8 cellular contexts compared by ENCODE assay signal in the genomic region with DNA sequence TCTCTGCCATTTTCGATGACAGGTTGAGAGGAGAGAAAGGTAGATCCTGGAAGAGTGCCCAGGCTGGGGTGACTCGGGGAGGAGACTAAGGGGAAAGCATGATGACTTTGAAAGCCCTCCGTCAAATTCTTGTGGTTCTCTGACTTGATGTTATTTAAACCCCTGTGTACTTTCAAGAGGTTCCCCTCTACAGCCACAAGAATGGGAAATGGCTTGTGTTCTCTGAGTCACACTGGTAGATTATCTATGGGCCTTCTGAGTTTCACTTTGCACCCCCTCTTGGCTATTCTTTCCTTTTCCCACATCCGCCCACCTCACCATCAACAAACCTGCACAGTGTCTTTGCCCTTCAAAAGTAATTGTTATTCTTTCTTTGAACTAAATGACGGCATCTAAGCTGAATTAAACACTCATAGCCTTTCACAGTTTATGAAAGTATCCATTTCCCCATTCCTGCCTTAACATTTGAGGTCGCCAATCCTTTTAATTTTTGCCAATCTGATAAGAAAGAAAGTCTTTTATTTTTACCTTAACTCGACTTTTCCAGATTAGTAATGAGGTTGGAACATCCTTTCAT. TPM values are rescaled to one million over a fixed set of nuclear protein-coding genes. Genes with fewer than 3 reads are reported as not detected.
DNase-seq lines count a peak whose midpoint lies in the region; ATAC-seq and TF ChIP-seq lines count a peak whose summit lies in the region.

No MANE protein-coding gene starts in this region.

- no peaks in the 10 kb centered on the region for H3K79me2 ChIP-seq in DOHH2 (ENCODE audit: control insufficient read depth, low read length)

- H3K4me2 ChIP-seq in DOHH2 (ENCODE audit: low read length): peak overlapping the region; percentile 10; the same call in 1 of the 2 replicates

- H3K36me3 ChIP-seq in DOHH2 (ENCODE audit: control insufficient read depth, low read length) (no peaks in the 10 kb centered on the region), HAP-1 (replicated peaks) (no peaks in the 10 kb centered on the region)

- H3K4me1 ChIP-seq in DOHH2 (ENCODE audit: control insufficient read depth, low read length) (peaks cover 37% of the 10 kb centered on the region), HAP-1 (no peaks in the 10 kb centered on the region)

- DNase-seq in LHCN-M2 (ENCODE audit: low read depth) (peak; percentile 96), epithelial cell of prostate (ENCODE audit: low read depth, low spot score) (peak; percentile 81), DMS114 treated with DMSO at 0.1 percent for 48 hours (lab: John Stamatoyannopoulos, UW; ENCODE audit: unreplicated experiment) (no peak), HAP-1 (ENCODE audit: low spot score in 2 of 2) (no peak)
- peak; percentile 81 for DNase-seq in activated CD4-positive, alpha-beta T cell treated with anti-CD3 and anti-CD28 coated beads, Interleukin-2, amount 10 ng/mL, durations not matched to agents 7 days and 5 days
- DNase-seq in stimulated activated CD8-positive, alpha-beta memory T cell treated with anti-CD3 and anti-CD28 coated beads, Interleukin-15, amount 100 ng/mL, for 48 hours (ENCODE audit: low read depth in 2 of 2): peak; percentile 60 to 74

- peak overlapping the region; percentile 91 for H3K27ac Mint-ChIP-seq in activated CD4-positive, alpha-beta T cell treated with anti-CD3 and anti-CD28 coated beads, Interleukin-2, amount 10 ng/mL, durations not matched to agents 7 days and 5 days

- H3K27me3 Mint-ChIP-seq in activated CD4-positive, alpha-beta T cell treated with anti-CD3 and anti-CD28 coated beads, Interleukin-2, amount 10 ng/mL, durations not matched to agents 7 days and 5 days: no peaks in the 10 kb centered on the region

- POLR2A ChIA-PET in activated CD4-positive, alpha-beta T cell treated with anti-CD3 and anti-CD28 coated beads, Interleukin-2, amount 10 ng/mL, durations not matched to agents 7 days and 5 days (lab: Charles Lee): no interaction called here

- in situ Hi-C loops in HAP-1 (cut with MboI; ENCODE audit: low sequenced_read_pairs): no loop called here

- H3K4me1 Mint-ChIP-seq in activated CD4-positive, alpha-beta T cell treated with anti-CD3 and anti-CD28 coated beads, Interleukin-2, amount 10 ng/mL, durations not matched to agents 7 days and 5 days: peaks cover 53% of the 10 kb centered on the region

- peaks cover 2% of the 10 kb centered on the region; the same call in 1 of the 2 replicates for H3K27me3 ChIP-seq in DOHH2 (ENCODE audit: control insufficient read depth, low read length)
- H3K27me3 ChIP-seq in HAP-1 (ENCODE audit: low read depth): no peaks in the 10 kb centered on the region

- peak; percentile 57 for ATAC-seq in GM21717 (IDR thresholded peaks at IDR 0.05; ENCODE audit: unreplicated experiment)

- no peak overlapping the region for H3K4me3 ChIP-seq in DOHH2 (ENCODE audit: low read length)
- H3K4me3 ChIP-seq in HAP-1: no peak overlapping the region

- TF ChIP-seq CTCF in DOHH2 (IDR thresholded peaks at IDR 0.05; ENCODE audit: low read depth, low read length, poor library complexity, severe bottlenecking): no peak

- H3K9me3 ChIP-seq in DOHH2 (ENCODE audit: control insufficient read depth, insufficient read depth, low read length) (no peaks in the 10 kb centered on the region), HAP-1 (no peaks in the 10 kb centered on the region)

- no peaks in the 10 kb centered on the region for H3K9me2 ChIP-seq in DOHH2 (replicated peaks; ENCODE audit: control insufficient read depth, low read length)

- peaks cover 3% of the 10 kb centered on the region for H3K9me3 Mint-ChIP-seq in activated CD4-positive, alpha-beta T cell treated with anti-CD3 and anti-CD28 coated beads, Interleukin-2, amount 10 ng/mL, durations not matched to agents 7 days and 5 days

- peaks cover 3% of the 10 kb centered on the region for H3F3A ChIP-seq in DOHH2 (ENCODE audit: control insufficient read depth, insufficient read depth)

- peaks cover 4% of the 10 kb centered on the region for H3K36me3 Mint-ChIP-seq in activated CD4-positive, alpha-beta T cell treated with anti-CD3 and anti-CD28 coated beads, Interleukin-2, amount 10 ng/mL, durations not matched to agents 7 days and 5 days (ENCODE audit: low read depth)

- H3K4me3 Mint-ChIP-seq in activated CD4-positive, alpha-beta T cell treated with anti-CD3 and anti-CD28 coated beads, Interleukin-2, amount 10 ng/mL, durations not matched to agents 7 days and 5 days: peak overlapping the region; percentile 51

- H3K27ac ChIP-seq in DOHH2 (ENCODE audit: low read depth, low read length) (no peak overlapping the region), epithelial cell of prostate (peak overlapping the region; percentile 29)

- CTCF ChIA-PET in activated CD4-positive, alpha-beta T cell treated with anti-CD3 and anti-CD28 coated beads, Interleukin-2, amount 10 ng/mL, durations not matched to agents 7 days and 5 days (lab: Charles Lee): interaction anchor here (1.2 kb wide), 1 partner anchor 11 kb away, joined by 6 read pairs; no protein-coding TSS in a partner anchor

- no peaks in the 10 kb centered on the region for H4K20me1 ChIP-seq in DOHH2 (ENCODE audit: control insufficient read depth, insufficient read depth, low read depth, low read length)

RNA-seq across cellular contexts. Expression of a gene that starts 24.1 kb away (rescaled TPM):
- not detected in 2 replicates for total RNA-seq in LHCN-M2 (2014; rRNA removed)
- polyA plus RNA-seq in LHCN-M2 (2012): not detected
- total RNA-seq in activated CD4-positive, alpha-beta T cell treated with anti-CD3 and anti-CD28 coated beads, Interleukin-2, amount 10 ng/mL, durations not matched to agents 7 days and 5 days: 100 to 1,000 TPM in 1 of 2 experiments, 10 to 100 TPM in 1; 99.9 to 116 TPM

Comparison
In these comparisons a context has a peak if more than half of its experiments do, and no peak if none do; other contexts are left out.
1. DNase-seq: peak in LHCN-M2 (single experiment), activated CD4-positive, alpha-beta T cell treated with anti-CD3 and anti-CD28 coated beads, Interleukin-2, amount 10 ng/mL, durations not matched to agents 7 days and 5 days (single experiment), epithelial cell of prostate (single experiment) and stimulated activated CD8-positive, alpha-beta memory T cell treated with anti-CD3 and anti-CD28 coated beads, Interleukin-15, amount 100 ng/mL, for 48 hours (2 of 2); none in DMS114 treated with DMSO at 0.1 percent for 48 hours (single experiment) and HAP-1 (0 of 2).
2. RNA of a gene that starts 24.1 kb away (total RNA-seq): 99.9 to 116 TPM in activated CD4-positive, alpha-beta T cell treated with anti-CD3 and anti-CD28 coated beads, Interleukin-2, amount 10 ng/mL, durations not matched to agents 7 days and 5 days; not detected in LHCN-M2; every median in the first group is over 100 times any median in the second.